Comparison of ENCODE assay signal across 14 cellular contexts in genomic region chr7:37943905-37944736, GRCh38. TPM values are rescaled to one million over a fixed set of nuclear protein-coding genes. Genes with fewer than 3 reads are reported as not detected.
A peak's percentile ranks its signal among the peaks of the same experiment; 100 is the strongest.
DNase-seq lines count a peak whose midpoint lies in the region; ATAC-seq and TF ChIP-seq lines count a peak whose summit lies in the region.
"Had no signal": no experiment of that assay in that cellular context is flagged by ENCODE, and none has a peak within 500 bp of the region (broad histone marks: within the 10 kb centered on the region; RNA-seq: fewer than 3 reads in every experiment).

No MANE protein-coding gene starts in this region.

- intact Hi-C loops in esophagus muscularis mucosa (cut with DNase I) (no loop called here), sigmoid colon (cut with DNase I) (no loop called here), colonic mucosa (cut with DNase I) (no loop called here)
- intact Hi-C loops in activated naive CD4-positive, alpha-beta T cell treated with anti-CD3 and anti-CD28 coated beads for 36 hours (cut with micrococcal nuclease), result no loop called here

- H3K4me3 ChIP-seq in esophagus muscularis mucosa, result no peak overlapping the region
- H3K4me3 ChIP-seq in sigmoid colon, result no peak overlapping the region
- no peak overlapping the region for H3K4me3 ChIP-seq in H7 (ENCODE audit: insufficient read depth, low read depth, low read length)
- no peak overlapping the region for H3K4me3 ChIP-seq in colonic mucosa
- H3K4me3 ChIP-seq: skin epidermis had no signal

- no peaks in the 10 kb centered on the region for H3K27me3 ChIP-seq in esophagus muscularis mucosa
- H3K27me3 ChIP-seq in sigmoid colon, result no peaks in the 10 kb centered on the region
- no peaks in the 10 kb centered on the region for H3K27me3 ChIP-seq in H7 (ENCODE audit: control insufficient read depth, insufficient read depth, low read length)
- H3K27me3 ChIP-seq in colonic mucosa, result no peaks in the 10 kb centered on the region

- no peak overlapping the region for H3K27ac Mint-ChIP-seq in activated naive CD4-positive, alpha-beta T cell treated with anti-CD3 and anti-CD28 coated beads for 36 hours
- H3K27ac Mint-ChIP-seq: activated naive CD8-positive, alpha-beta T cell; stimulated activated naive B cell treated with anti-CD40 and anti-IgM and Interleukin-4, amounts not matched to agents 10 μg/mL and 1 μg/mL and 100 μg/mL, for 72 hours had no signal

- CTCF ChIA-PET in activated naive CD4-positive, alpha-beta T cell treated with anti-CD3 and anti-CD28 coated beads for 36 hours (lab: Charles Lee), result interaction anchor here (0.6 kb wide), 1 partner anchor 1517 kb away, joined by 3 read pairs; no protein-coding TSS in a partner anchor

- TF ChIP-seq POLR2A in esophagus muscularis mucosa (IDR thresholded peaks at IDR 0.05; ENCODE audit: low read depth), result no peak
- TF ChIP-seq POLR2A in sigmoid colon (IDR thresholded peaks at IDR 0.05), result no peak

- peak overlapping the region; percentile 45 to 62 (median 49) for H3K27ac ChIP-seq in esophagus muscularis mucosa (replicated peaks in 1 of 4)
- peak overlapping the region; percentile 18 to 58 (median 40) for H3K27ac ChIP-seq in sigmoid colon
- H3K27ac ChIP-seq in colonic mucosa, result no peak overlapping the region

- no peak overlapping the region for H3K9ac ChIP-seq in colonic mucosa (ENCODE audit: low read depth in 2 of 2, low read length in 2 of 2)

- H3K27me3 Mint-ChIP-seq in activated naive CD4-positive, alpha-beta T cell treated with anti-CD3 and anti-CD28 coated beads for 36 hours (ENCODE audit: low read depth), result no peaks in the 10 kb centered on the region
- H3K27me3 Mint-ChIP-seq: stimulated activated naive B cell treated with anti-CD40 and anti-IgM and Interleukin-4, amounts not matched to agents 10 μg/mL and 1 μg/mL and 100 μg/mL, for 72 hours had no signal

- no peaks in the 10 kb centered on the region for H3K9me3 Mint-ChIP-seq in activated naive CD4-positive, alpha-beta T cell treated with anti-CD3 and anti-CD28 coated beads for 36 hours

- TF ChIP-seq CTCF in esophagus muscularis mucosa (IDR thresholded peaks at IDR 0.05) (no peak), sigmoid colon (IDR thresholded peaks at IDR 0.05) (no peak), colonic mucosa (IDR thresholded peaks at IDR 0.05) (no peak)

- no peak for TF ChIP-seq EP300 in esophagus muscularis mucosa (IDR thresholded peaks at IDR 0.05)
- no peak for TF ChIP-seq EP300 in sigmoid colon (IDR thresholded peaks at IDR 0.05)

- no peaks in the 10 kb centered on the region for H3K36me3 Mint-ChIP-seq in activated naive CD4-positive, alpha-beta T cell treated with anti-CD3 and anti-CD28 coated beads for 36 hours (ENCODE audit: low read depth)
- H3K36me3 Mint-ChIP-seq: activated naive CD8-positive, alpha-beta T cell; stimulated activated naive B cell treated with anti-CD40 and anti-IgM and Interleukin-4, amounts not matched to agents 10 μg/mL and 1 μg/mL and 100 μg/mL, for 72 hours had no signal

- no peak overlapping the region for H3K4me3 Mint-ChIP-seq in activated naive CD4-positive, alpha-beta T cell treated with anti-CD3 and anti-CD28 coated beads for 36 hours
- H3K4me3 Mint-ChIP-seq: activated naive CD8-positive, alpha-beta T cell; stimulated activated naive B cell treated with anti-CD40 and anti-IgM and Interleukin-4, amounts not matched to agents 10 μg/mL and 1 μg/mL and 100 μg/mL, for 72 hours had no signal

- ATAC-seq in GM18868 (IDR thresholded peaks at IDR 0.05; ENCODE audit: unreplicated experiment) (peak; percentile 77), HG03342 (IDR thresholded peaks at IDR 0.05; ENCODE audit: unreplicated experiment) (peak; percentile 74)

- no peaks in the 10 kb centered on the region for H3K9me3 ChIP-seq in esophagus muscularis mucosa
- no peaks in the 10 kb centered on the region for H3K9me3 ChIP-seq in sigmoid colon
- no peaks in the 10 kb centered on the region for H3K9me3 ChIP-seq in colonic mucosa

- no peaks in the 10 kb centered on the region for H3K4me1 Mint-ChIP-seq in activated naive CD4-positive, alpha-beta T cell treated with anti-CD3 and anti-CD28 coated beads for 36 hours (ENCODE audit: low read depth)

- peaks cover 13 to 21% (median 17%) of the 10 kb centered on the region in 4 donors for H3K4me1 ChIP-seq in esophagus muscularis mucosa
- H3K4me1 ChIP-seq in sigmoid colon, result peaks cover 0 to 10% (median 0%) of the 10 kb centered on the region in 4 donors
- no peaks in the 10 kb centered on the region for H3K4me1 ChIP-seq in colonic mucosa

- DNase-seq in esophagus muscularis mucosa (ENCODE audit: extremely low spot score) (no peak), sigmoid colon (no peak), NCI-H1105 (lab: John Stamatoyannopoulos, UW) (no peak), H7 (no peak), colonic mucosa (no peak)
- DNase-seq in activated naive CD4-positive, alpha-beta T cell treated with anti-CD3 and anti-CD28 coated beads for 36 hours, result no peak
- DNase-seq: activated CD4-positive, CD25-positive, alpha-beta regulatory T cell treated with anti-CD3 and anti-CD28 coated beads, Interleukin-2, amount 50 U/mL, for 72 hours; OCI-M1; stimulated activated naive B cell treated with anti-CD40 and anti-IgM and Interleukin-4, amounts not matched to agents 10 μg/mL and 1 μg/mL and 100 μg/mL, for 72 hours had no signal

- 62% methylated on average over 8 of the region's 8 CpGs for WGBS in esophagus muscularis mucosa
- WGBS in sigmoid colon, 2 donors, result 68 to 80% methylated on average over 8 of the region's 8 CpGs

- no peaks in the 10 kb centered on the region for H3K36me3 ChIP-seq in esophagus muscularis mucosa
- no peaks in the 10 kb centered on the region for H3K36me3 ChIP-seq in sigmoid colon
- no peaks in the 10 kb centered on the region for H3K36me3 ChIP-seq in H7 (replicated peaks; ENCODE audit: control insufficient read depth, insufficient read depth, low read length)
- H3K36me3 ChIP-seq in colonic mucosa, result no peaks in the 10 kb centered on the region

RNA-seq across cellular contexts. Expression of gene EPDR1, which starts 23.7 kb away (rescaled TPM):
- 10 to 100 TPM; 24.9 to 35.5 (median 30.7) TPM for total RNA-seq in esophagus muscularis mucosa
- 10 to 100 TPM in 3 of 4 donors, 1 to 10 TPM in 1; 9.2 to 20.9 (median 13.9) TPM for total RNA-seq in sigmoid colon
- polyA plus RNA-seq in sigmoid colon, result 1 to 10 TPM; 4.2 to 5.8 (median 5.5) TPM
- 1 to 10 TPM; 1.3 to 1.6 TPM for total RNA-seq in activated naive CD4-positive, alpha-beta T cell treated with anti-CD3 and anti-CD28 coated beads for 36 hours
- 7.3 and 8.3 TPM in 2 replicates for total RNA-seq in H7 (2014; rRNA removed; shearing (Covaris generic))
- total RNA-seq in colonic mucosa, result 1 to 10 TPM; 5.6 to 8.5 TPM

RNA-seq across cellular contexts. Expression of gene SFRP4, which starts 27.5 kb away (rescaled TPM):
- total RNA-seq in esophagus muscularis mucosa (10 to 100 TPM in 1 of 4 donors, 1 to 10 TPM in 3; 3.0 to 11.3 (median 6.8) TPM), sigmoid colon (10 to 100 TPM in 1 of 4 donors, 1 to 10 TPM in 3; 1.2 to 10.2 (median 2.3) TPM), colonic mucosa (under 1 TPM in 1 of 2 donors, not detected in 1; 0.42 TPM)
- polyA plus RNA-seq in sigmoid colon, result under 1 TPM; 0.23 to 0.60 (median 0.28) TPM
- not detected for total RNA-seq in activated naive CD4-positive, alpha-beta T cell treated with anti-CD3 and anti-CD28 coated beads for 36 hours
- not detected in 2 replicates for total RNA-seq in H7 (2014; rRNA removed; shearing (Covaris generic))
- total RNA-seq: kidney epithelial cell had no signal
